In the genomic region with DNA sequence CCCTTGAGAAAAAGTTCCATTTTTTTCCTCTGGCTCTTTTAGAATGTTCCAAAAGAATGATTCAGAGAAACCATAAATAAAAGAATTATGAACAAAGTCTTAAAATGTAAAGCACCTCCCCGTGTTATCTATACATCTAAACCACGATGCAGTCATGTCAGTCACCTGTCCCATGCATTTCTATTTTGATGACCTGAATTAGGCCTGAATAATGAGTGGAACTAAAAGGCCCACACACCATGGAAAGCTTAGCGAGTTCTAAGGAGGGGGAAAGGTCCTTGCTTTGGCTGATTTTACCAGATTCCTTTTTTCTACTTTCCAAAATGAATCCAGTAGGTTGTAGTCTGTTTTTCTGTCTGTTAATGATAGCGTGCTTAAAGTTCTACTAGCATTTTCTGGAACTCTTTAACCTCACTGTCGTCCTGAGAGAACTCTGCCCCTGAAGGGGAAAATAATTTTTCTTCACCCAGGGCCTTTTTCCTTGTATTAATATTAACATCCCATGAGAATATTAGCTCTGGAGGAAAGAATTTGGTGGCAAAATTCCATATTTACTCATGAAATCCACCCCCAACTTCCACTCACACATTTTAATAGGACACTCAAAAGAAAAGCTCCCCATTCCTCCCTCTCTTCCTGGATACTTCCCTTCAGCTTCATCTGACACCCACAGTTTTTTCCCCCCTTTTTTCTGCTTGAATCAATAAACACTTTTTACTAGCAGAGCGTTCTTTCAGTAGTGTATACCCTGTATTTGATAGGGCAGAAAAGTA, we compare ENCODE assay signal across 26 cellular contexts.
A peak's percentile ranks its signal among the peaks of the same experiment; 100 is the strongest.
DNase-seq lines count a peak whose midpoint lies in the region; ATAC-seq and TF ChIP-seq lines count a peak whose summit lies in the region.
"Had no signal": no experiment of that assay in that cellular context is flagged by ENCODE, and none has a peak within 500 bp of the region (broad histone marks: within the 10 kb centered on the region; RNA-seq: fewer than 3 reads in every experiment).

No MANE protein-coding gene starts in this region.

- intact Hi-C loops in Right ventricle myocardium inferior (cut with DNase I) (no loop called here), heart right ventricle (cut with DNase I) (loop anchor here in 1 of 10 donors (10.0 kb wide), 1 partner anchor 163 kb away; no protein-coding TSS in a partner anchor), gastrocnemius medialis (cut with DNase I; ENCODE audit: low total_unique reads) (no loop called here)

- H3K27ac ChIP-seq in right atrium auricular region (peak overlapping the region in 1 of 2 donors; percentile 2), SK-N-MC (peak overlapping the region; percentile 26; the same call in 1 of the 2 replicates), heart right ventricle (peak overlapping the region in 7 of 10 donors; percentile 3 to 64 (median 48)), subcutaneous abdominal adipose tissue (ENCODE audit: low read depth, low read length) (peak overlapping the region; percentile 39), gastrocnemius medialis (peak overlapping the region in 2 of 4 donors; percentile 7 to 24)
- H3K27ac ChIP-seq: epithelial cell of prostate, gastroesophageal sphincter, upper lobe of right lung had no signal

- no peak for TF ChIP-seq POLR2A in gastrocnemius medialis (IDR thresholded peaks at IDR 0.05)

- in situ Hi-C loops in gastrocnemius medialis (cut with MboI; ENCODE audit: low sequenced_read_pairs in 4 of 4): no loop called here

- H3K4me3 ChIP-seq in right atrium auricular region (no peak overlapping the region), SK-N-MC (no peak overlapping the region), heart right ventricle (no peak overlapping the region), subcutaneous abdominal adipose tissue (ENCODE audit: low read depth in 1 of 5, low read length in 5 of 5) (no peak overlapping the region), gastrocnemius medialis (no peak overlapping the region)
- H3K4me3 ChIP-seq: gastroesophageal sphincter, lung, smooth muscle cell, upper lobe of right lung had no signal

- ATAC-seq in Right ventricle myocardium inferior (peak; percentile 37), heart right ventricle (peak in 5 of 8 donors; percentile 34 to 73 (median 45)), gastrocnemius medialis (no peak), GM21576 (IDR thresholded peaks at IDR 0.05; ENCODE audit: unreplicated experiment) (no peak)
- ATAC-seq: activated CD8-positive, alpha-beta memory T cell treated with anti-CD3 and anti-CD28 coated beads, Interleukin-2, amount 10 ng/mL, durations not matched to agents 7 days and 5 days; gastroesophageal sphincter; upper lobe of right lung had no signal

- H3K27me3 ChIP-seq in right atrium auricular region (no peaks in the 10 kb centered on the region), heart right ventricle (no peaks in the 10 kb centered on the region), subcutaneous abdominal adipose tissue (ENCODE audit: control insufficient read depth in 5 of 5, insufficient read depth in 4 of 5, low read length in 5 of 5) (no peaks in the 10 kb centered on the region), gastrocnemius medialis (no peaks in the 10 kb centered on the region)
- H3K27me3 ChIP-seq: BE2C, gastroesophageal sphincter, upper lobe of right lung had no signal

- H3K4me1 ChIP-seq in right atrium auricular region (no peaks in the 10 kb centered on the region), heart right ventricle (peaks cover 0 to 15% (median 0%) of the 10 kb centered on the region in 9 donors), subcutaneous abdominal adipose tissue (ENCODE audit: control insufficient read depth in 5 of 5, insufficient read depth in 5 of 5, low read length in 5 of 5) (peaks cover 0 to 13% (median 0%) of the 10 kb centered on the region in 5 donors), gastrocnemius medialis (no peaks in the 10 kb centered on the region)
- H3K4me1 ChIP-seq: BE2C, upper lobe of right lung had no signal

- WGBS in heart right ventricle, 2 donors: 64 to 68% methylated on average over 6 of the region's 6 CpGs

- no peak for DNase-seq in Right ventricle myocardium inferior (ENCODE audit: missing footprints)
- no peak for DNase-seq in right atrium auricular region (ENCODE audit: low spot score)
- no peak for DNase-seq in SK-N-MC (ENCODE audit: low read depth, low spot score)
- no peak for DNase-seq in heart right ventricle
- no peak for DNase-seq in central memory CD4-positive, alpha-beta T cell
- no peak for DNase-seq in gastrocnemius medialis
- DNase-seq: 8988T; activated CD4-positive, alpha-beta T cell treated with anti-CD3 and anti-CD28 coated beads, Interleukin-2, amount 10 ng/mL, durations not matched to agents 7 days and 5 days; activated CD8-positive, alpha-beta memory T cell treated with anti-CD3 and anti-CD28 coated beads, Interleukin-2, amount 10 ng/mL, durations not matched to agents 7 days and 5 days; aorta; BE2C; cerebellar nuclear complex; DMS153; NCI-H1048; NCI-H1930; NCI-H69; RPMI8226; stimulated activated CD4-positive, alpha-beta T cell treated with anti-CD3 and anti-CD28 coated beads, Interleukin-2, amount 100 ng/mL, for 24 hours; substantia nigra; upper lobe of right lung had no signal

- H3K36me3 ChIP-seq in right atrium auricular region (no peaks in the 10 kb centered on the region), SK-N-MC (ENCODE audit: insufficient read depth, low read length) (no peaks in the 10 kb centered on the region), heart right ventricle (no peaks in the 10 kb centered on the region), subcutaneous abdominal adipose tissue (ENCODE audit: control insufficient read depth in 5 of 5, insufficient read depth in 5 of 5, low read length in 5 of 5) (no peaks in the 10 kb centered on the region), gastrocnemius medialis (peaks cover 0 to 23% of the 10 kb centered on the region in 2 donors)
- H3K36me3 ChIP-seq: BE2C, gastroesophageal sphincter, upper lobe of right lung had no signal

- no peak for TF ChIP-seq CTCF in right atrium auricular region (IDR thresholded peaks at IDR 0.05)
- TF ChIP-seq CTCF in heart right ventricle (IDR thresholded peaks at IDR 0.05): no peak
- TF ChIP-seq CTCF in gastrocnemius medialis (IDR thresholded peaks at IDR 0.05 in 4 of 5, conservative IDR thresholded peaks at IDR 0.05 in 1 of 5): no peak

- H3K9ac ChIP-seq in SK-N-MC (ENCODE audit: insufficient read length) (no peak overlapping the region), subcutaneous abdominal adipose tissue (ENCODE audit: low read length in 5 of 5) (no peak overlapping the region)

- H3K9me3 ChIP-seq in right atrium auricular region: no peaks in the 10 kb centered on the region
- H3K9me3 ChIP-seq in SK-N-MC (ENCODE audit: low read depth, low read length): no peaks in the 10 kb centered on the region
- H3K9me3 ChIP-seq in heart right ventricle: peaks cover 0 to 13% (median 0%) of the 10 kb centered on the region in 11 donors
- H3K9me3 ChIP-seq in subcutaneous abdominal adipose tissue (ENCODE audit: control insufficient read depth in 5 of 5, low read length in 5 of 5): peaks cover 0 to 3% (median 0%) of the 10 kb centered on the region in 5 donors
- H3K9me3 ChIP-seq in gastrocnemius medialis: no peaks in the 10 kb centered on the region
- H3K9me3 ChIP-seq: BE2C, gastroesophageal sphincter, upper lobe of right lung had no signal

Comparison
In these comparisons a context has a peak if more than half of its experiments do, and no peak if none do; other contexts are left out.
1. ATAC-seq: peak in Right ventricle myocardium inferior (single experiment) and heart right ventricle (5 of 8); none in gastrocnemius medialis (0 of 2) and GM21576 (single experiment).